ENCODE assay signal across 8 cellular contexts in the genomic region with DNA sequence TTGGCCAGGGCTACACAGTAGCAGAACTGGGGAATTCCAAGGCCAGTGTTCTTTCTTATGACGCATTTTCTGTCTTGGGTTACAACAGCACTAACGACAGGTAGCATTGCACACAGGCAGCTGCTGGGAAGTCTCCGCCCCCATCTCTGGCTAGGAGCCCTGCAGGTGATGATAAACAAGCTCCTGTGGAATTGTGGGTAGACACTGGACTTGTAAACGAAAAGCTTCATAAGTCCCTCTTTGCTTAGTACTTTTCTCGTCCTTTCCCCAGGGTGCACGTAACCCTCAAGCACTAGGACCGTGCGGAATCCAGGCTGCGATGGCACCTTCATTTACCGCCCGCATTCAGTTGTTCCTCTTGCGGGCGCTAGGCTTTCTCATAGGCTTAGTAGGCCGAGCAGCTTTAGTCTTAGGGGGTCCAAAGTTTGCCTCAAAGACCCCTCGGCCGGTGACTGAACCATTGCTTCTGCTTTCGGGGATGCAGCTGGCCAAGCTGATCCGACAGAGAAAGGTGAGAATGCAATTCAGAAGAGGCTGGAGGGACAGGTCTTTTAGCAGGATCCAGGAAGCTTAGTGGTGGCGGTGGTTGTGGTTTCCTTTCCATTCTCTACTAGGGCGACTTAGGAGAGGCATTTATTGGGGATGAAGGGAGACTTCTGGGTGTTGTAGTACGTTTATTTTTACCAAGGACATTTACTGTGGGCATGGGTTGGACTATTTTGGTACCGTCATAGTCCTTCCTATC. TPM values are rescaled to one million over a fixed set of nuclear protein-coding genes. Genes with fewer than 3 reads are reported as not detected.
A peak's percentile ranks its signal among the peaks of the same experiment; 100 is the strongest.
DNase-seq lines count a peak whose midpoint lies in the region; ATAC-seq and TF ChIP-seq lines count a peak whose summit lies in the region.

A gene with protein sequence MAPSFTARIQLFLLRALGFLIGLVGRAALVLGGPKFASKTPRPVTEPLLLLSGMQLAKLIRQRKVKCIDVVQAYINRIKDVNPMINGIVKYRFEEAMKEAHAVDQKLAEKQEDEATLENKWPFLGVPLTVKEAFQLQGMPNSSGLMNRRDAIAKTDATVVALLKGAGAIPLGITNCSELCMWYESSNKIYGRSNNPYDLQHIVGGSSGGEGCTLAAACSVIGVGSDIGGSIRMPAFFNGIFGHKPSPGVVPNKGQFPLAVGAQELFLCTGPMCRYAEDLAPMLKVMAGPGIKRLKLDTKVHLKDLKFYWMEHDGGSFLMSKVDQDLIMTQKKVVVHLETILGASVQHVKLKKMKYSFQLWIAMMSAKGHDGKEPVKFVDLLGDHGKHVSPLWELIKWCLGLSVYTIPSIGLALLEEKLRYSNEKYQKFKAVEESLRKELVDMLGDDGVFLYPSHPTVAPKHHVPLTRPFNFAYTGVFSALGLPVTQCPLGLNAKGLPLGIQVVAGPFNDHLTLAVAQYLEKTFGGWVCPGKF (plus strand): TSS at position 200 of the 745 bp plus-strand sequence. CDS start 120 bp downstream, at position 320.

- no peak for TF ChIP-seq POLR2A in vagina (IDR thresholded peaks at IDR 0.05)

- H3K79me2 ChIP-seq in neural cell (replicated peaks; ENCODE audit: insufficient read depth, low read length) = no peaks in the 10 kb centered on the region

- TF ChIP-seq CTCF in GM13977 (IDR thresholded peaks at IDR 0.05; ENCODE audit: extremely low read depth, insufficient read depth, missing control alignments) = no peak
- TF ChIP-seq CTCF in neural cell (IDR thresholded peaks at IDR 0.05; ENCODE audit: poor library complexity, severe bottlenecking) = no peak
- TF ChIP-seq CTCF in vagina (IDR thresholded peaks at IDR 0.05) = no peak

- peak within 1 kb of the TSS; percentile 5 for H3K9ac ChIP-seq in neural cell (ENCODE audit: low read length)

- intact Hi-C loops in vagina (cut with DNase I) = no loop called here

- peak; percentile 23 for DNase-seq in GM13977 (ENCODE audit: low spot score)
- peak; percentile 56 for DNase-seq in NCI-H1092 treated with DMSO at 0.1 percent for 48 hours (lab: John Stamatoyannopoulos, UW)
- peak in 3 of 4 experiments; percentile 1 to 16 (median 3) for DNase-seq in activated CD4-positive, CD25-positive, alpha-beta regulatory T cell (lab: John Stamatoyannopoulos, UW)
- DNase-seq in ecto neural progenitor cell (ENCODE audit: low spot score) = peak; percentile 59
- DNase-seq in vagina (ENCODE audit: extremely low spot score in 2 of 2) = no peak
- DNase-seq in 8988T = no peak

- H3F3A ChIP-seq in neural cell (ENCODE audit: insufficient read depth, low read length, poor library complexity, severe bottlenecking) = no peaks in the 10 kb centered on the region

- H2AFZ ChIP-seq in neural cell (ENCODE audit: low read depth, low read length) = no peak within 1 kb of the TSS

- H3K36me3 ChIP-seq in neural cell (ENCODE audit: insufficient read depth, low read length) (no peaks in the 10 kb centered on the region), vagina (no peaks in the 10 kb centered on the region)

- no peaks in the 10 kb centered on the region for H3K9me3 ChIP-seq in neural cell (ENCODE audit: low read length)
- no peaks in the 10 kb centered on the region for H3K9me3 ChIP-seq in vagina

- ATAC-seq in HG02571 (IDR thresholded peaks at IDR 0.05; ENCODE audit: unreplicated experiment) = peak; percentile 86

- no peaks in the 10 kb centered on the region for H3K9me2 ChIP-seq in neural cell (ENCODE audit: insufficient read depth, low read length)

- H4K20me1 ChIP-seq in neural cell (ENCODE audit: insufficient read depth) = no peaks in the 10 kb centered on the region

- H3K27ac ChIP-seq in neural cell (ENCODE audit: low read length) = no peak within 1 kb of the TSS
- H3K27ac ChIP-seq in vagina = no peak within 1 kb of the TSS

- no peak within 1 kb of the TSS for H3K4me2 ChIP-seq in neural cell (ENCODE audit: low read length)

- H3K4me3 ChIP-seq in neural cell (ENCODE audit: low read length) (peak within 1 kb of the TSS; percentile 60), vagina (peak within 1 kb of the TSS in 1 of 2 donors; percentile 25)

- H3K27me3 ChIP-seq in neural cell (ENCODE audit: insufficient read depth, low read depth, low read length) (no peaks in the 10 kb centered on the region), vagina (no peaks in the 10 kb centered on the region)

- no peak for TF ChIP-seq EP300 in neural cell (conservative IDR thresholded peaks at IDR 0.05; ENCODE audit: poor library complexity, severe bottlenecking)

- no peaks in the 10 kb centered on the region for H3K4me1 ChIP-seq in vagina

- in situ Hi-C loops in GM13977 (cut with MboI; ENCODE audit: low pct_unique_long_range_greater_than_20kb, low sequenced_read_pairs, unreplicated experiment) = no loop called here

- TF ChIP-seq RAD21 in neural cell (conservative IDR thresholded peaks at IDR 0.05) = no peak

TF ChIP-seq in neural cell, 6 proteins besides CTCF, POLR2A, EP300 and RAD21:
- TF ChIP-seq, protein P1, sequence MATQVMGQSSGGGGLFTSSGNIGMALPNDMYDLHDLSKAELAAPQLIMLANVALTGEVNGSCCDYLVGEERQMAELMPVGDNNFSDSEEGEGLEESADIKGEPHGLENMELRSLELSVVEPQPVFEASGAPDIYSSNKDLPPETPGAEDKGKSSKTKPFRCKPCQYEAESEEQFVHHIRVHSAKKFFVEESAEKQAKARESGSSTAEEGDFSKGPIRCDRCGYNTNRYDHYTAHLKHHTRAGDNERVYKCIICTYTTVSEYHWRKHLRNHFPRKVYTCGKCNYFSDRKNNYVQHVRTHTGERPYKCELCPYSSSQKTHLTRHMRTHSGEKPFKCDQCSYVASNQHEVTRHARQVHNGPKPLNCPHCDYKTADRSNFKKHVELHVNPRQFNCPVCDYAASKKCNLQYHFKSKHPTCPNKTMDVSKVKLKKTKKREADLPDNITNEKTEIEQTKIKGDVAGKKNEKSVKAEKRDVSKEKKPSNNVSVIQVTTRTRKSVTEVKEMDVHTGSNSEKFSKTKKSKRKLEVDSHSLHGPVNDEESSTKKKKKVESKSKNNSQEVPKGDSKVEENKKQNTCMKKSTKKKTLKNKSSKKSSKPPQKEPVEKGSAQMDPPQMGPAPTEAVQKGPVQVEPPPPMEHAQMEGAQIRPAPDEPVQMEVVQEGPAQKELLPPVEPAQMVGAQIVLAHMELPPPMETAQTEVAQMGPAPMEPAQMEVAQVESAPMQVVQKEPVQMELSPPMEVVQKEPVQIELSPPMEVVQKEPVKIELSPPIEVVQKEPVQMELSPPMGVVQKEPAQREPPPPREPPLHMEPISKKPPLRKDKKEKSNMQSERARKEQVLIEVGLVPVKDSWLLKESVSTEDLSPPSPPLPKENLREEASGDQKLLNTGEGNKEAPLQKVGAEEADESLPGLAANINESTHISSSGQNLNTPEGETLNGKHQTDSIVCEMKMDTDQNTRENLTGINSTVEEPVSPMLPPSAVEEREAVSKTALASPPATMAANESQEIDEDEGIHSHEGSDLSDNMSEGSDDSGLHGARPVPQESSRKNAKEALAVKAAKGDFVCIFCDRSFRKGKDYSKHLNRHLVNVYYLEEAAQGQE (IDR thresholded peaks at IDR 0.05; ENCODE audit: borderline replicate concordance) = no peak
- no peak for TF ChIP-seq POLR2AphosphoS5 (IDR thresholded peaks at IDR 0.05)
- no peak for TF ChIP-seq TAF1 (IDR thresholded peaks at IDR 0.05; ENCODE audit: low read depth)
- TF ChIP-seq SMC3 (conservative IDR thresholded peaks at IDR 0.05; ENCODE audit: poor library complexity) = no peak
- TF ChIP-seq MXI1 (conservative IDR thresholded peaks at IDR 0.05; ENCODE audit: poor library complexity, severe bottlenecking) = no peak
- no peak for TF ChIP-seq EZH2 (IDR thresholded peaks at IDR 0.05; ENCODE audit: borderline replicate concordance, insufficient read depth, low read length, poor library complexity, severe bottlenecking)

RNA-seq across cellular contexts. Expression of the gene that starts here (rescaled TPM):
- 6.5 and 9.3 TPM in 2 replicates for polyA plus RNA-seq in neural cell
- 5.1 and 10.7 TPM in 2 replicates for polyA minus RNA-seq in neural cell
- 10.6 TPM for total RNA-seq in vagina

Comparison
In these comparisons a context has a peak if more than half of its experiments do, and no peak if none do; other contexts are left out.
1. DNase-seq: peak in GM13977 (single experiment), NCI-H1092 treated with DMSO at 0.1 percent for 48 hours (single experiment), activated CD4-positive, CD25-positive, alpha-beta regulatory T cell (3 of 4) and ecto neural progenitor cell (single experiment); none in vagina (0 of 2) and 8988T (single experiment).